7 cellular contexts compared by ENCODE assay signal in genomic region chr20:62083312-62083711, GRCh38.
"Had no signal": no experiment of that assay in that cellular context is flagged by ENCODE, and none has a peak within 500 bp of the region (broad histone marks: within the 10 kb centered on the region; RNA-seq: fewer than 3 reads in every experiment).

No MANE protein-coding gene starts in this region.

- DNase-seq: GDM1, GF-D8 had no signal

- FAIRE-seq: G401.6, GM12891, GM12892, GM18507, GM19239 had no signal
